In the genomic region with DNA sequence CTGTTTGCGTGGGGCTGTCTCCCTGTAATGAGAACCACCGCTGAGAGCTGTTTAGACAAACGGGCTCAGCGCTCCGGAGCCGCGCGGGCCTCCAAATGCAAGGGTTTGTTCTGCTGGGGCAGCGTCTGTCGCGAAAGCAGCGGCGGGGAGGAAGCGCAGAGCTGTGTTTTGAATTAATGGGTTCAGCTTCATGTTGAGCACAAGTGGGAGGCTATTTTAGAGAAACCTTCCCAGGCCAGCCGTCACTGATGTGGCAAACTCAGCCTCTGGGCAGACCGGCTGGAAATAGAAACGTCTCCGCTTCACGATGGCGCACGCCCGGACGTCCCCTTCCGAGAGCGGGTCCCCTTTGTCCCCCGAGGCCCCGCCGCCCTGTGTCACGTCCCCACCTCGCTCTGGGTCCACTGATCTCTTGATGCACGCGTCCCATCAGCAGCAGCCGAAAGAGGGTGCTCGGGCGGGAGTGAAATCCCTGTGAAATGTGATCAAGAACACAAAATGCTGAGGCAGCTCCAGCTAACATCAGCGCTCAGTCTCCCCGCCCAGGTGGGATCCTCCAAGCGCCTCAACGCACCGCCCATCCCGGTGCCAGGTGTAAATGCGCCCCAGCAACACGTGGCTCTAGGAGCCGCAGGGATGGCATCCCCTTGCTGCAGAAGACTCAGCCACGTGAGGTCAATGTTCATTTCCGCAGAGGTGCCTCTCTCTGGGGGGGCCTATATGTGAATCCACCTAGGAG, we compare ENCODE assay signal across 9 cellular contexts. TPM values are rescaled to one million over a fixed set of nuclear protein-coding genes. Genes with fewer than 3 reads are reported as not detected.
DNase-seq lines count a peak whose midpoint lies in the region; ATAC-seq, FAIRE-seq and TF ChIP-seq lines count a peak whose summit lies in the region.
"Had no signal": no experiment of that assay in that cellular context is flagged by ENCODE, and none has a peak within 500 bp of the region (broad histone marks: within the 10 kb centered on the region; RNA-seq: fewer than 3 reads in every experiment).

No MANE protein-coding gene starts in this region.

- TF ChIP-seq CTCF in BJ (IDR thresholded peaks at IDR 0.05; ENCODE audit: insufficient read depth, low read depth, low read length), result 0 out of 2 replicates have a peak, but pooled peaks have one; percentile 12
- no peak for TF ChIP-seq CTCF in K562 (IDR thresholded peaks at IDR 0.05 in 2 of 3, conservative IDR thresholded peaks at IDR 0.05 in 1 of 3; ENCODE audit: insufficient read depth in 2 of 3, low read depth in 1 of 3, low read length in 3 of 3)

- BruUV-seq in K562 (replicated peaks; lab: Mats Ljungman, UMichigan), result no TSS peak

- no peaks in the 10 kb centered on the region for H3K9me1 ChIP-seq in K562 (ENCODE audit: control insufficient read depth, insufficient read depth, low read length)

- FAIRE-seq in K562 (lab: Jason Lieb, UNC), result no peak

- peak overlapping the region; percentile 40 for H3K4me3 ChIP-seq in BJ (ENCODE audit: low read depth, low read length)
- no peak overlapping the region for H3K4me3 ChIP-seq in K562
- peak overlapping the region; percentile 42 for H3K4me3 ChIP-seq in skeletal muscle cell (ENCODE audit: low read depth, low read length)

- no peaks in the 10 kb centered on the region for H3K27me3 ChIP-seq in BJ (ENCODE audit: control insufficient read depth, insufficient read depth, low read length)
- H3K27me3 ChIP-seq in K562 (ENCODE audit: control insufficient read depth in 2 of 2, insufficient read depth in 2 of 2, low read length in 2 of 2), result no peaks in the 10 kb centered on the region

- TF ChIP-seq RAD21 in K562 (CRISPR knock-in tag; conservative IDR thresholded peaks at IDR 0.05 in 1 of 2, IDR thresholded peaks at IDR 0.05 in 1 of 2), result no peak

- H3K4me2 ChIP-seq in K562 (ENCODE audit: insufficient read depth, low read length), result no peak overlapping the region

- no peak overlapping the region for H2AFZ ChIP-seq in K562 (ENCODE audit: low read depth, low read length)

- no peak for TF ChIP-seq POLR2A in K562 (conservative IDR thresholded peaks at IDR 0.05)

- no peaks in the 10 kb centered on the region for H4K20me1 ChIP-seq in K562 (replicated peaks; ENCODE audit: control insufficient read depth, insufficient read depth, low read length)

- no peak for DNase-seq in BJ (ENCODE audit: low read depth)
- peak; percentile 11 for DNase-seq in LHCN-M2 (ENCODE audit: low read depth)
- DNase-seq in K562 (ENCODE audit: extremely low read depth in 1 of 4, low spot score in 3 of 4), result no peak
- DNase-seq in inferior parietal cortex (ENCODE audit: extremely low spot score), result peak; percentile 35
- DNase-seq in skeletal muscle cell (ENCODE audit: low read depth), result no peak
- DNase-seq in DMS114 treated with DMSO at 0.1 percent for 48 hours (lab: John Stamatoyannopoulos, UW; ENCODE audit: unreplicated experiment), result no peak

- TF ChIP-seq EP300 in K562 (IDR thresholded peaks at IDR 0.05; ENCODE audit: low read length), result no peak

- POLR2A ChIA-PET in BJ (lab: Charles Lee), result no interaction called here
- POLR2A ChIA-PET in K562 (lab: Yijun Ruan, JAX), result interaction anchor here (0.6 to 0.7 kb wide), 2 partner anchors 25 to 101 kb away, joined by 3 to 4 read pairs; no protein-coding TSS in a partner anchor

- no peak overlapping the region for H3K27ac ChIP-seq in K562 (ENCODE audit: extremely low read depth, low read depth, low read length)

- no peak overlapping the region for H3K9ac ChIP-seq in K562 (ENCODE audit: insufficient read depth in 1 of 2, low read depth in 2 of 2, low read length in 2 of 2)

- no peaks in the 10 kb centered on the region for H3K79me2 ChIP-seq in K562 (ENCODE audit: control insufficient read depth, insufficient read depth, low read length)

- intact Hi-C loops in K562 (cut with micrococcal nuclease), result no loop called here

- no peak for ATAC-seq in K562
- no peak for ATAC-seq in GM19397 (IDR thresholded peaks at IDR 0.05; ENCODE audit: unreplicated experiment)
- ATAC-seq in GM21576 (IDR thresholded peaks at IDR 0.05; ENCODE audit: unreplicated experiment), result no peak
- ATAC-seq: HCT116 had no signal

- H3K36me3 ChIP-seq in BJ (ENCODE audit: control insufficient read depth, insufficient read depth, low read length) (no peaks in the 10 kb centered on the region), K562 (ENCODE audit: control insufficient read depth, insufficient read depth, low read length) (no peaks in the 10 kb centered on the region)

- no peaks in the 10 kb centered on the region for H3K9me3 ChIP-seq in K562 (replicated peaks; ENCODE audit: control insufficient read depth, insufficient read depth, low read depth, low read length)

- in situ Hi-C loops in K562 (cut with MboI), result no loop called here

- WGBS in K562 (ENCODE audit: insufficient coverage, low coverage, missing lambda C conversion rate), result 78% methylated on average over 36 of the region's 46 CpGs

- peaks cover 7% of the 10 kb centered on the region in 2 experiments; a peak in 3 of 5 replicates for H3K4me1 ChIP-seq in K562 (replicated peaks in 1 of 2; ENCODE audit: control insufficient read depth in 2 of 2, insufficient read depth in 2 of 2, low read length in 2 of 2)

- CTCF ChIA-PET in BJ (lab: Yijun Ruan, JAX), result interaction anchor here (0.9 to 1.0 kb wide), 2 partner anchors 12 to 15 kb away, joined by 3 read pairs; no protein-coding TSS in a partner anchor
- CTCF ChIA-PET in K562 (lab: Yijun Ruan, JAX; ENCODE audit: low intra/inter-chr PET ratio), result no interaction called here

TF ChIP-seq in K562, 482 proteins besides CTCF, POLR2A, EP300 and RAD21:
- TF ChIP-seq, protein P1, sequence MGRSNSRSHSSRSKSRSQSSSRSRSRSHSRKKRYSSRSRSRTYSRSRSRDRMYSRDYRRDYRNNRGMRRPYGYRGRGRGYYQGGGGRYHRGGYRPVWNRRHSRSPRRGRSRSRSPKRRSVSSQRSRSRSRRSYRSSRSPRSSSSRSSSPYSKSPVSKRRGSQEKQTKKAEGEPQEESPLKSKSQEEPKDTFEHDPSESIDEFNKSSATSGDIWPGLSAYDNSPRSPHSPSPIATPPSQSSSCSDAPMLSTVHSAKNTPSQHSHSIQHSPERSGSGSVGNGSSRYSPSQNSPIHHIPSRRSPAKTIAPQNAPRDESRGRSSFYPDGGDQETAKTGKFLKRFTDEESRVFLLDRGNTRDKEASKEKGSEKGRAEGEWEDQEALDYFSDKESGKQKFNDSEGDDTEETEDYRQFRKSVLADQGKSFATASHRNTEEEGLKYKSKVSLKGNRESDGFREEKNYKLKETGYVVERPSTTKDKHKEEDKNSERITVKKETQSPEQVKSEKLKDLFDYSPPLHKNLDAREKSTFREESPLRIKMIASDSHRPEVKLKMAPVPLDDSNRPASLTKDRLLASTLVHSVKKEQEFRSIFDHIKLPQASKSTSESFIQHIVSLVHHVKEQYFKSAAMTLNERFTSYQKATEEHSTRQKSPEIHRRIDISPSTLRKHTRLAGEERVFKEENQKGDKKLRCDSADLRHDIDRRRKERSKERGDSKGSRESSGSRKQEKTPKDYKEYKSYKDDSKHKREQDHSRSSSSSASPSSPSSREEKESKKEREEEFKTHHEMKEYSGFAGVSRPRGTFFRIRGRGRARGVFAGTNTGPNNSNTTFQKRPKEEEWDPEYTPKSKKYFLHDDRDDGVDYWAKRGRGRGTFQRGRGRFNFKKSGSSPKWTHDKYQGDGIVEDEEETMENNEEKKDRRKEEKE (IDR thresholded peaks at IDR 0.05; ENCODE audit: borderline replicate concordance in 1 of 2, control insufficient read depth in 1 of 2, low read depth in 2 of 2, low read length in 1 of 2), result no peak
- TF ChIP-seq, protein P2, sequence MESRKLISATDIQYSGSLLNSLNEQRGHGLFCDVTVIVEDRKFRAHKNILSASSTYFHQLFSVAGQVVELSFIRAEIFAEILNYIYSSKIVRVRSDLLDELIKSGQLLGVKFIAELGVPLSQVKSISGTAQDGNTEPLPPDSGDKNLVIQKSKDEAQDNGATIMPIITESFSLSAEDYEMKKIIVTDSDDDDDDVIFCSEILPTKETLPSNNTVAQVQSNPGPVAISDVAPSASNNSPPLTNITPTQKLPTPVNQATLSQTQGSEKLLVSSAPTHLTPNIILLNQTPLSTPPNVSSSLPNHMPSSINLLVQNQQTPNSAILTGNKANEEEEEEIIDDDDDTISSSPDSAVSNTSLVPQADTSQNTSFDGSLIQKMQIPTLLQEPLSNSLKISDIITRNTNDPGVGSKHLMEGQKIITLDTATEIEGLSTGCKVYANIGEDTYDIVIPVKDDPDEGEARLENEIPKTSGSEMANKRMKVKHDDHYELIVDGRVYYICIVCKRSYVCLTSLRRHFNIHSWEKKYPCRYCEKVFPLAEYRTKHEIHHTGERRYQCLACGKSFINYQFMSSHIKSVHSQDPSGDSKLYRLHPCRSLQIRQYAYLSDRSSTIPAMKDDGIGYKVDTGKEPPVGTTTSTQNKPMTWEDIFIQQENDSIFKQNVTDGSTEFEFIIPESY (CRISPR knock-in tag; IDR thresholded peaks at IDR 0.05), result peak; percentile 77
- TF ChIP-seq ZNF354B (CRISPR knock-in tag; IDR thresholded peaks at IDR 0.05), result no peak
- no peak for TF ChIP-seq ZFP30 (CRISPR knock-in tag; IDR thresholded peaks at IDR 0.05; ENCODE audit: borderline replicate concordance)

RNA-seq across cellular contexts. Expression of a gene that starts 44.9 kb away (rescaled TPM):
- 5.1 and 6.0 TPM in 2 replicates for polyA plus RNA-seq in BJ (2011; rRNA removed)
- polyA minus RNA-seq in BJ (2011; rRNA and poly(A)+ RNA removed), result 1.5 and 2.0 TPM in 2 replicates
- total RNA-seq in LHCN-M2 (2014; rRNA removed), result 0.80 and 1.7 TPM in 2 replicates
- polyA plus RNA-seq in LHCN-M2 (2012), result 4.0 TPM
- total RNA-seq in K562 (2011; cell fraction: chromatin; rRNA removed; ENCODE audit: low replicate concordance), result 24.8 and 28.2 TPM in 2 replicates
- total RNA-seq in K562 (2011; cell fraction: nucleolus; rRNA removed), result 17.6 and 25.8 TPM in 2 replicates
- 17.6 and 19.4 TPM in 2 replicates for total RNA-seq in K562 (2011; cell fraction: nucleoplasm; rRNA removed)
- total RNA-seq in K562 (2014; rRNA removed), result 21.8 TPM in 2 replicates
- total RNA-seq in K562 (2014; rRNA removed; fragmentation: Illumina TruSeq; extraction: Trizol), result 13.5 and 14.8 TPM in 2 replicates
- total RNA-seq in K562 (2015; rRNA removed; fragmentation: Illumina TruSeq; extraction: Trizol), result 18.9 and 19.2 TPM in 2 replicates
- total RNA-seq in K562 (2021), result 18.7 and 20.1 TPM in 2 replicates
- polyA plus RNA-seq in K562 (2011; rRNA removed), result 7.2 and 7.7 TPM in 2 replicates
- 6.9 and 11.4 TPM in 2 replicates for polyA plus RNA-seq in K562 (2011; cell fraction: cytosol; rRNA removed)
- 21.3 and 26.7 TPM in 2 replicates for polyA plus RNA-seq in K562 (2011; cell fraction: nucleus; rRNA removed)
- polyA plus RNA-seq in K562 (2012), result 13.5 and 15.2 TPM in 2 replicates
- 10.9 and 11.6 TPM in 2 replicates for polyA plus RNA-seq in K562 (2014; fragmentation: Illumina TruSeq; extraction: Trizol)
- 1 to 10 TPM; 2.0 to 2.9 TPM for polyA plus RNA-seq in K562 (2014; fragmentation: Nextera tagmentation; extraction: Ambion mirVana)
- 13.2 and 13.6 TPM in 2 replicates for polyA plus RNA-seq in K562 (2014; rRNA removed)
- polyA minus RNA-seq in K562 (2011; rRNA and poly(A)+ RNA removed), result 6.0 and 6.4 TPM in 2 replicates
- polyA minus RNA-seq in K562 (2011; cell fraction: cytosol; rRNA and poly(A)+ RNA removed), result 4.6 and 6.2 TPM in 2 replicates
- 9.3 and 13.3 TPM in 2 replicates for polyA minus RNA-seq in K562 (2011; cell fraction: nucleus; rRNA and poly(A)+ RNA removed)

Comparison
In these comparisons a context has a peak if more than half of its experiments do, and no peak if none do; other contexts are left out.
1. DNase-seq: peak in LHCN-M2 (single experiment) and inferior parietal cortex (single experiment); none in BJ (single experiment), K562 (0 of 4), skeletal muscle cell (single experiment) and DMS114 treated with DMSO at 0.1 percent for 48 hours (single experiment).